In genomic region chr18:57910134-57910533, GRCh38 we compare ENCODE assay signal across 1 cellular context.
TF ChIP-seq lines count a peak whose summit lies in the region.

No MANE protein-coding gene starts in this region.

TF ChIP-seq in K562, 482 proteins besides CTCF, POLR2A, EP300 and RAD21 (continued from another document):
- TF ChIP-seq RBM39 (optimal IDR thresholded peaks at IDR 0.05; ENCODE audit: low read depth, low read length) = no peak
- TF ChIP-seq E2F5 (CRISPR knock-in tag; IDR thresholded peaks at IDR 0.05) = no peak
- no peak for TF ChIP-seq ZNF561 (CRISPR knock-in tag; conservative IDR thresholded peaks at IDR 0.05)
- TF ChIP-seq ESRRA (IDR thresholded peaks at IDR 0.05; ENCODE audit: borderline replicate concordance, low read depth) = no peak
- TF ChIP-seq ZNF133 (CRISPR knock-in tag; IDR thresholded peaks at IDR 0.05) = no peak
- no peak for TF ChIP-seq RNF2 (IDR thresholded peaks at IDR 0.05)
- no peak for TF ChIP-seq ZNF76 (CRISPR knock-in tag; IDR thresholded peaks at IDR 0.05; ENCODE audit: borderline replicate concordance)
